In the genomic region with DNA sequence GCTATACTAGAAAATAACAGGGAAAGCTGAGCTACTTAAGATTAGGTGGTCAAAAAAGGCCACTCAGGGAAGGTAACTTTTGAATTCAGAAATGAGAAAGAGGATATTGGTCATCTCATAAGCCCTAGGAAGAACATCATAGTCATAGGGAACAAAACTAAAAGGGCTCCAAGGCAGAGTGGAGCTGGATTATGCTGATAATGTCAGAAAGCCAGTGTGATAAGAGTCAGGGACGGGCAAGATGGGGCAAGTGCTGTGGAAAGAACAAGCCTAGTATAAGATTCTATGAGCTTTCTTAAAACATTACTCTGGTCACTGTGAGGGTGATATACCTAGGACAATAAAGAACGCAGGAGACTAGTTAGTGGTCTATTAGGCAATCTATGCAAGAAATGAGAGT, we compare ENCODE assay signal across 31 cellular contexts.
"Had no signal": no experiment of that assay in that cellular context is flagged by ENCODE, and none has a peak within 500 bp of the region (broad histone marks: within the 10 kb centered on the region; RNA-seq: fewer than 3 reads in every experiment).

No MANE protein-coding gene starts in this region.

- H3K4me1 Mint-ChIP-seq: activated CD4-positive, alpha-beta T cell treated with anti-CD3 and anti-CD28 coated beads, Interleukin-2, amount 10 ng/mL, durations not matched to agents 24 days and 14 days; brain had no signal

- H3K4me3 ChIP-seq: Peyer's patch, SJSA1 had no signal

- H3K4me3 Mint-ChIP-seq: activated CD4-positive, alpha-beta T cell treated with anti-CD3 and anti-CD28 coated beads, Interleukin-2, amount 10 ng/mL, durations not matched to agents 24 days and 14 days; activated CD8-positive, alpha-beta T cell treated with anti-CD3 and anti-CD28 coated beads, Interleukin-2, amount 10 ng/mL, durations not matched to agents 7 days and 5 days; activated naive CD4-positive, alpha-beta T cell treated with anti-CD3 and anti-CD28 coated beads, Interleukin-2, amount 50 U/mL, for 24 hours; activated naive CD8-positive, alpha-beta T cell treated with anti-CD3 and anti-CD28 coated beads, Interleukin-2, amount 10 ng/mL, durations not matched to agents 7 days and 5 days; activated T-cell treated with anti-CD3 and anti-CD28 coated beads, Interleukin-2, amount 50 U/mL, for 24 hours; brain; T-helper 1 cell treated with Interleukin-12 subunit alpha and Interleukin-12 subunit beta and Interleukin-4 antibody, amounts not matched to agents 30 μg/mL and 1 μg/mL, for 36 hours; T-helper 2 cell treated with Interferon-gamma antibody and Interleukin-4, amounts not matched to agents 5 μg/mL and 100 μg/mL, for 36 hours had no signal

- H3K27me3 Mint-ChIP-seq: activated CD4-positive, alpha-beta T cell treated with anti-CD3 and anti-CD28 coated beads, Interleukin-2, amount 10 ng/mL, durations not matched to agents 24 days and 14 days; activated naive CD4-positive, alpha-beta T cell treated with anti-CD3 and anti-CD28 coated beads, Interleukin-2, amount 50 U/mL, for 24 hours; activated naive CD8-positive, alpha-beta T cell treated with anti-CD3 and anti-CD28 coated beads, Interleukin-2, amount 10 ng/mL, durations not matched to agents 7 days and 5 days; activated T-cell treated with anti-CD3 and anti-CD28 coated beads, Interleukin-2, amount 50 U/mL, for 24 hours had no signal

- DNase-seq: activated CD4-positive, alpha-beta T cell treated with anti-CD3 and anti-CD28 coated beads, Interleukin-2, amount 50 U/mL, for 48 hours; activated CD8-positive, alpha-beta T cell treated with anti-CD3 and anti-CD28 coated beads, Interleukin-2, amount 10 ng/mL, durations not matched to agents 7 days and 5 days; activated gamma-delta T cell; activated naive CD4-positive, alpha-beta T cell treated with Interleukin-2 at 50 U/mL for 16 hours; activated naive CD8-positive, alpha-beta T cell treated with anti-CD3 and anti-CD28 coated beads, Interleukin-2, amount 10 ng/mL, durations not matched to agents 7 days and 5 days; activated T-cell treated with anti-CD3 and anti-CD28 coated beads, Interleukin-2, amount 50 U/mL, for 24 hours; central memory CD4-positive, alpha-beta T cell; NCI-H1092 treated with DMSO at 0.1 percent for 48 hours; NCI-H1417; NCI-H187 treated with DMSO at 0.1 percent for 48 hours; NCI-H2081; NCI-H2171 treated with DMSO at 0.1 percent for 48 hours; NCI-H2227 treated with DMSO at 0.1 percent for 48 hours; NCI-H446 treated with DMSO at 0.1 percent for 48 hours; NCI-H524; NCI-H69; NCI-H82; PC-3; Peyer's patch; RPMI8226; SHP77 treated with DMSO at 0.1 percent for 48 hours; SK-N-SH had no signal

- FAIRE-seq: TTC549 had no signal

- H3K9me3 Mint-ChIP-seq: activated naive CD4-positive, alpha-beta T cell treated with anti-CD3 and anti-CD28 coated beads, Interleukin-2, amount 50 U/mL, for 24 hours; activated T-cell treated with anti-CD3 and anti-CD28 coated beads, Interleukin-2, amount 50 U/mL, for 24 hours; brain; T-helper 1 cell treated with Interleukin-12 subunit alpha and Interleukin-12 subunit beta and Interleukin-4 antibody, amounts not matched to agents 30 μg/mL and 1 μg/mL, for 36 hours had no signal

- H3K36me3 Mint-ChIP-seq: activated naive CD4-positive, alpha-beta T cell treated with anti-CD3 and anti-CD28 coated beads, Interleukin-2, amount 50 U/mL, for 24 hours; brain had no signal

- H3K9me3 ChIP-seq: Peyer's patch, SJSA1, SK-N-SH had no signal

- H3K27ac ChIP-seq: KMS-11, Peyer's patch, SJSA1 had no signal

- H3K27ac Mint-ChIP-seq: activated CD4-positive, alpha-beta T cell treated with anti-CD3 and anti-CD28 coated beads, Interleukin-2, amount 10 ng/mL, durations not matched to agents 24 days and 14 days; activated CD8-positive, alpha-beta T cell treated with anti-CD3 and anti-CD28 coated beads, Interleukin-2, amount 10 ng/mL, durations not matched to agents 7 days and 5 days; activated naive CD4-positive, alpha-beta T cell treated with anti-CD3 and anti-CD28 coated beads, Interleukin-2, amount 50 U/mL, for 24 hours; activated naive CD8-positive, alpha-beta T cell treated with anti-CD3 and anti-CD28 coated beads, Interleukin-2, amount 10 ng/mL, durations not matched to agents 7 days and 5 days; activated T-cell treated with anti-CD3 and anti-CD28 coated beads, Interleukin-2, amount 50 U/mL, for 24 hours; activated T-helper 2 cell treated with anti-CD3 and anti-CD28 coated beads, Interferon-gamma antibody, Interleukin-2, Interleukin-4, amounts not matched to agents 10 μg/mL and 5 μg/mL and 100 μg/mL, durations not matched to agents 14 hours and 24 hours and 36 hours; brain; T-helper 1 cell treated with Interleukin-12 subunit alpha and Interleukin-12 subunit beta and Interleukin-4 antibody, amounts not matched to agents 30 μg/mL and 1 μg/mL, for 36 hours; T-helper 2 cell treated with Interferon-gamma antibody and Interleukin-4, amounts not matched to agents 5 μg/mL and 100 μg/mL, for 36 hours had no signal

- H3K4me1 ChIP-seq: Peyer's patch had no signal

- H3K4me2 ChIP-seq: KMS-11, SK-N-SH had no signal

- H3K9ac ChIP-seq: KMS-11, SK-N-SH had no signal

- H3K27me3 ChIP-seq: Peyer's patch, SJSA1 had no signal

- H3K36me3 ChIP-seq: Peyer's patch, SJSA1 had no signal
